ENCODE assay signal across 1 cellular context in the genomic region with DNA sequence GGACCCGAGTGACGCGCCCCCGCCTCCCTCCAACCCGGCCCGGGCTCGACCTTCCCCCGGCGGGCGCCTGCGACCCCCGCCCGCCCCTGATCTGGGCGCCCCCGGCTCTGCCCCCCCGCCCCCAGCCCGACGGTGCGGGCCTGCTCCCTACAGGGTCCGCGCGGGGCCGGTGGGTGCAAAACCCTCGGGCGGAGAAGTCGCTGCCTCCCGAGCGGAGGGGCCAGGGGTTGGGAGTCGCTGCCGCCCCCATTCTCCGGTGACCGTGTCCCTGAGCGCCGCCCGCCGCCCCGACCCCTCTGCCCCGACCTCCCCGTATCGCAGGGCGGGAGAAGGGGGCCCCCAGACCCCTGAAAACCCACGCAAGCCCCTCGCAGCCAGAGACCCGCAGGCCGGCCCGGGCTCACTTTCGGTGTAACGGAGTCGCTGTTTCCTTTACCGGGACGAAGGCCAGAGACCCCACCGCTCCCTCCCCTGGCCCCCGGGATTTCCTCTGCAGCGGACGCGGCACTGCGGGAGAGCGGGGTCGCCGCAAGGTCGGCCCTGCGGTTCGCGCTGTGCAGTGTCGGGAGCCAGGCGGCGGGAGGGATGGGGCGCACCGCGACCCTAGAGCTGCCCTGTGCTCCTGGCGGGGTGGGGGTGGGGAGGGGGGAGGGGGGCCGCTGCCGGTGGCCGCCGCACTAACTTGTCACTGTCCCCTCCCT.
TF ChIP-seq lines count a peak whose summit lies in the region.

No MANE protein-coding gene starts in this region.

TF ChIP-seq in GM12878, 131 proteins besides CTCF, POLR2A, EP300 and RAD21:
- TF ChIP-seq SUZ12 (IDR thresholded peaks at IDR 0.05; ENCODE audit: unreplicated experiment) (peak; percentile 91), NFYA (IDR thresholded peaks at IDR 0.05; ENCODE audit: borderline replicate concordance, low read depth, low read length) (no peak)
